Comparison of ENCODE assay signal across 2 cellular contexts in genomic region chr20:63295422-63295821, GRCh38.
TF ChIP-seq lines count a peak whose summit lies in the region.

No MANE protein-coding gene starts in this region.

TF ChIP-seq in GM23338, 12 proteins besides CTCF, POLR2A, EP300 and RAD21:
- TF ChIP-seq JUNB (IDR thresholded peaks at IDR 0.05; ENCODE audit: unreplicated experiment) (no peak), ZNF331 (CRISPR knock-in tag; IDR thresholded peaks at IDR 0.05; ENCODE audit: low read depth) (no peak), ZNF462 (CRISPR knock-in tag; IDR thresholded peaks at IDR 0.05) (no peak), EZH2phosphoT487 (IDR thresholded peaks at IDR 0.05; ENCODE audit: unreplicated experiment) (no peak), ZNF114 (CRISPR knock-in tag; IDR thresholded peaks at IDR 0.05) (no peak), STAT1 (IDR thresholded peaks at IDR 0.05; ENCODE audit: unreplicated experiment) (no peak), ETS1 (IDR thresholded peaks at IDR 0.05) (no peak), POLR2AphosphoS5 (IDR thresholded peaks at IDR 0.05; ENCODE audit: low read depth) (no peak), CREB1 (CRISPR knock-in tag; IDR thresholded peaks at IDR 0.05; ENCODE audit: low read depth) (no peak), EZH2 (IDR thresholded peaks at IDR 0.05; ENCODE audit: low read depth, unreplicated experiment) (no peak), REST (IDR thresholded peaks at IDR 0.05; ENCODE audit: unreplicated experiment) (no peak), NANOG (IDR thresholded peaks at IDR 0.05; ENCODE audit: borderline replicate concordance) (no peak)

TF ChIP-seq in neural cell, 6 proteins besides CTCF, POLR2A, EP300 and RAD21:
- no peak for TF ChIP-seq POLR2AphosphoS5 (IDR thresholded peaks at IDR 0.05)
- no peak for TF ChIP-seq EZH2 (IDR thresholded peaks at IDR 0.05; ENCODE audit: borderline replicate concordance, insufficient read depth, low read length, poor library complexity, severe bottlenecking)
- TF ChIP-seq TAF1 (IDR thresholded peaks at IDR 0.05; ENCODE audit: low read depth): no peak
- TF ChIP-seq REST (IDR thresholded peaks at IDR 0.05; ENCODE audit: borderline replicate concordance): no peak
- TF ChIP-seq SMC3 (conservative IDR thresholded peaks at IDR 0.05; ENCODE audit: poor library complexity): no peak
- TF ChIP-seq MXI1 (conservative IDR thresholded peaks at IDR 0.05; ENCODE audit: poor library complexity, severe bottlenecking): no peak
TF ChIP-seq in neural cell: peak in this region for 0.
